1 cellular context compared by ENCODE assay signal in the genomic region with DNA sequence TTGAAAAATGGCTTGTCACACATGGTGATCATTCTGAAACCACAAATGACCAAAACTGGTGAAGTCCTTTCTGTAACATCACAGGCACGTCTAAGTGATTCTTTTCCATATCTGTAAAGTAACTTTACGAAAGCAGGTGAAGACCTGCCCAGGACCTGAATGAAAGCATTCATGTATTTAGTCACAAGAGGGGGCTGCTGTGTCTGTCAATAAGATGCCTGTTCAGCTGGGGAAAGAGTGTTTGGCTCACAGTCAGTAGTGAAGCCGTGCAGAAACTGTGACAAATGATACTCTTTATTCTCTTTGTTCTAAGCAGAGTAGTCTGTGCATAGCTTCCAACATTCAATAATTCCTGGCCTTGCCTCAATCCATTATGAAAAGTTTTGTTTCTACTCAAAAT.
TF ChIP-seq lines count a peak whose summit lies in the region.

No MANE protein-coding gene starts in this region.

TF ChIP-seq in HCT116, 20 proteins besides CTCF, POLR2A, EP300 and RAD21 (continued from another document):
- no peak for TF ChIP-seq TCF7L2 (IDR thresholded peaks at IDR 0.05; ENCODE audit: borderline replicate concordance, extremely low read depth, insufficient read depth, insufficient read length)
- TF ChIP-seq, protein P1, sequence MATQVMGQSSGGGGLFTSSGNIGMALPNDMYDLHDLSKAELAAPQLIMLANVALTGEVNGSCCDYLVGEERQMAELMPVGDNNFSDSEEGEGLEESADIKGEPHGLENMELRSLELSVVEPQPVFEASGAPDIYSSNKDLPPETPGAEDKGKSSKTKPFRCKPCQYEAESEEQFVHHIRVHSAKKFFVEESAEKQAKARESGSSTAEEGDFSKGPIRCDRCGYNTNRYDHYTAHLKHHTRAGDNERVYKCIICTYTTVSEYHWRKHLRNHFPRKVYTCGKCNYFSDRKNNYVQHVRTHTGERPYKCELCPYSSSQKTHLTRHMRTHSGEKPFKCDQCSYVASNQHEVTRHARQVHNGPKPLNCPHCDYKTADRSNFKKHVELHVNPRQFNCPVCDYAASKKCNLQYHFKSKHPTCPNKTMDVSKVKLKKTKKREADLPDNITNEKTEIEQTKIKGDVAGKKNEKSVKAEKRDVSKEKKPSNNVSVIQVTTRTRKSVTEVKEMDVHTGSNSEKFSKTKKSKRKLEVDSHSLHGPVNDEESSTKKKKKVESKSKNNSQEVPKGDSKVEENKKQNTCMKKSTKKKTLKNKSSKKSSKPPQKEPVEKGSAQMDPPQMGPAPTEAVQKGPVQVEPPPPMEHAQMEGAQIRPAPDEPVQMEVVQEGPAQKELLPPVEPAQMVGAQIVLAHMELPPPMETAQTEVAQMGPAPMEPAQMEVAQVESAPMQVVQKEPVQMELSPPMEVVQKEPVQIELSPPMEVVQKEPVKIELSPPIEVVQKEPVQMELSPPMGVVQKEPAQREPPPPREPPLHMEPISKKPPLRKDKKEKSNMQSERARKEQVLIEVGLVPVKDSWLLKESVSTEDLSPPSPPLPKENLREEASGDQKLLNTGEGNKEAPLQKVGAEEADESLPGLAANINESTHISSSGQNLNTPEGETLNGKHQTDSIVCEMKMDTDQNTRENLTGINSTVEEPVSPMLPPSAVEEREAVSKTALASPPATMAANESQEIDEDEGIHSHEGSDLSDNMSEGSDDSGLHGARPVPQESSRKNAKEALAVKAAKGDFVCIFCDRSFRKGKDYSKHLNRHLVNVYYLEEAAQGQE (IDR thresholded peaks at IDR 0.05; ENCODE audit: low read depth), result no peak
- TF ChIP-seq, protein P2, sequence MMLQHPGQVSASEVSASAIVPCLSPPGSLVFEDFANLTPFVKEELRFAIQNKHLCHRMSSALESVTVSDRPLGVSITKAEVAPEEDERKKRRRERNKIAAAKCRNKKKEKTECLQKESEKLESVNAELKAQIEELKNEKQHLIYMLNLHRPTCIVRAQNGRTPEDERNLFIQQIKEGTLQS (IDR thresholded peaks at IDR 0.05), result no peak
- no peak for TF ChIP-seq CEBPB (IDR thresholded peaks at IDR 0.05; ENCODE audit: low read depth)
- TF ChIP-seq POLR2AphosphoS5 (IDR thresholded peaks at IDR 0.05; ENCODE audit: low read depth, low read length), result no peak
- no peak for TF ChIP-seq JUND (IDR thresholded peaks at IDR 0.05)
- TF ChIP-seq SRF (IDR thresholded peaks at IDR 0.05; ENCODE audit: low read depth), result no peak
- TF ChIP-seq CBX3 (IDR thresholded peaks at IDR 0.05; ENCODE audit: low read depth), result no peak
- no peak for TF ChIP-seq ELF1 (IDR thresholded peaks at IDR 0.05; ENCODE audit: borderline replicate concordance, low read depth)
- TF ChIP-seq ZNF274 (IDR thresholded peaks at IDR 0.05; ENCODE audit: low read depth, low read length), result no peak
- no peak for TF ChIP-seq ZFX (IDR thresholded peaks at IDR 0.05)
- TF ChIP-seq ZBTB33 (IDR thresholded peaks at IDR 0.05; ENCODE audit: extremely low read depth, insufficient replicate concordance, low read length), result no peak
- no peak for TF ChIP-seq YY1 (IDR thresholded peaks at IDR 0.05; ENCODE audit: extremely low read depth, insufficient replicate concordance, low read depth, low read length)
- no peak for TF ChIP-seq FOSL1 (IDR thresholded peaks at IDR 0.05; ENCODE audit: low read depth)
